30 cellular contexts compared by ENCODE assay signal in the genomic region with DNA sequence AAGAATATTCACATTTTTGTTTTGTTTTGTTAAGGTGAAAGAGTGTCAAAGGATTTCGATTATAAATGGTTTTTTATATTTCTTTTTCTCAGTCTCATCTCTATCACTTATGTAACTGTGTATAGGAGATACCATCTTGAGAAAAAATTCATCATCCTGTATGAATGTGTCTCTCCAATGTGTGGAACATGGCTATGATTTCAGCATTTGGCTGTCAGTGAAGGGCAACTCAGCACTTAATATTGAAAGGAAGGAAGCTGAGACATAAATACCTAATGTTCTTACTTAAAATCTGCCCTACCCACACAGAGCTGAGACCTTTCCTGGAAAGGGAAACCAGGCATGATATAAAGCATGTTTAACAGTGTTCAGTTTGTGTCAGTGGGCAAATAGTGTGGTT.
"Had no signal": no experiment of that assay in that cellular context is flagged by ENCODE, and none has a peak within 500 bp of the region (broad histone marks: within the 10 kb centered on the region; RNA-seq: fewer than 3 reads in every experiment).

No MANE protein-coding gene starts in this region.

- H3K27ac ChIP-seq: ascending aorta, breast epithelium, coronary artery, epithelial cell of prostate, esophagus squamous epithelium, foreskin keratinocyte, gastrocnemius medialis, heart left ventricle had no signal

- H3K36me3 ChIP-seq: ascending aorta, breast epithelium, esophagus squamous epithelium, gastrocnemius medialis, heart left ventricle had no signal

- H3K4me3 Mint-ChIP-seq: activated CD4-positive, alpha-beta memory T cell treated with anti-CD3 and anti-CD28 coated beads, Interleukin-2, amount 10 ng/mL, durations not matched to agents 7 days and 5 days; activated CD4-positive, alpha-beta T cell treated with anti-CD3 and anti-CD28 coated beads for 36 hours; activated CD4-positive, alpha-beta T cell treated with anti-CD3 and anti-CD28 coated beads, Interleukin-2, amount 10 ng/mL, durations not matched to agents 7 days and 5 days; activated naive CD4-positive, alpha-beta T cell treated with anti-CD3 and anti-CD28 coated beads, Interleukin-2, amount 10 ng/mL, durations not matched to agents 7 days and 5 days; activated naive CD8-positive, alpha-beta T cell treated with anti-CD3 and anti-CD28 coated beads, Interleukin-2, amount 10 ng/mL, durations not matched to agents 7 days and 5 days; activated T-cell treated with anti-CD3 and anti-CD28 coated beads, Interleukin-2, amount 50 U/mL, for 24 hours; activated T-cell treated with anti-CD3 and anti-CD28 coated beads, Interleukin-2, amount 50 U/mL, for 72 hours; brain; central memory CD8-positive, alpha-beta T cell; dendritic cell treated with granulocyte-macrophage colony-stimulating factor and Interleukin-4, amounts not matched to agents 40 ng/mL and 50 ng/mL, for 4 days; effector memory CD8-positive, alpha-beta T cell had no signal

- H3K27me3 Mint-ChIP-seq: activated CD4-positive, alpha-beta memory T cell treated with anti-CD3 and anti-CD28 coated beads, Interleukin-2, amount 10 ng/mL, durations not matched to agents 7 days and 5 days; activated CD4-positive, alpha-beta T cell treated with anti-CD3 and anti-CD28 coated beads for 36 hours; activated CD4-positive, alpha-beta T cell treated with anti-CD3 and anti-CD28 coated beads, Interleukin-2, amount 10 ng/mL, durations not matched to agents 7 days and 5 days; activated naive CD4-positive, alpha-beta T cell treated with anti-CD3 and anti-CD28 coated beads, Interleukin-2, amount 10 ng/mL, durations not matched to agents 7 days and 5 days; activated naive CD8-positive, alpha-beta T cell treated with anti-CD3 and anti-CD28 coated beads, Interleukin-2, amount 10 ng/mL, durations not matched to agents 7 days and 5 days; activated T-cell treated with anti-CD3 and anti-CD28 coated beads, Interleukin-2, amount 50 U/mL, for 24 hours; brain; central memory CD8-positive, alpha-beta T cell; dendritic cell treated with granulocyte-macrophage colony-stimulating factor and Interleukin-4, amounts not matched to agents 40 ng/mL and 50 ng/mL, for 4 days; effector memory CD8-positive, alpha-beta T cell had no signal

- H3K27me3 ChIP-seq: ascending aorta, breast epithelium, esophagus squamous epithelium, foreskin keratinocyte, gastrocnemius medialis, heart left ventricle had no signal

- H3K4me1 Mint-ChIP-seq: activated CD4-positive, alpha-beta memory T cell treated with anti-CD3 and anti-CD28 coated beads, Interleukin-2, amount 10 ng/mL, durations not matched to agents 7 days and 5 days; activated CD4-positive, alpha-beta T cell treated with anti-CD3 and anti-CD28 coated beads for 36 hours; activated CD4-positive, alpha-beta T cell treated with anti-CD3 and anti-CD28 coated beads, Interleukin-2, amount 10 ng/mL, durations not matched to agents 7 days and 5 days; activated naive CD4-positive, alpha-beta T cell treated with anti-CD3 and anti-CD28 coated beads, Interleukin-2, amount 10 ng/mL, durations not matched to agents 7 days and 5 days; activated naive CD8-positive, alpha-beta T cell treated with anti-CD3 and anti-CD28 coated beads, Interleukin-2, amount 10 ng/mL, durations not matched to agents 7 days and 5 days; central memory CD8-positive, alpha-beta T cell had no signal

- H3K4me3 ChIP-seq: ascending aorta, breast epithelium, coronary artery, esophagus squamous epithelium, gastrocnemius medialis, heart left ventricle had no signal

- ATAC-seq: activated CD4-positive, alpha-beta T cell treated with anti-CD3 and anti-CD28 coated beads for 36 hours; activated naive CD4-positive, alpha-beta T cell treated with anti-CD3 and anti-CD28 coated beads, Interleukin-2, amount 50 U/mL, for 72 hours; activated T-cell treated with anti-CD3 and anti-CD28 coated beads, Interleukin-2, amount 50 U/mL, for 72 hours; effector memory CD8-positive, alpha-beta T cell; foreskin keratinocyte; gastrocnemius medialis; heart left ventricle had no signal

- H3K36me3 Mint-ChIP-seq: activated naive CD4-positive, alpha-beta T cell treated with anti-CD3 and anti-CD28 coated beads, Interleukin-2, amount 10 ng/mL, durations not matched to agents 7 days and 5 days; activated naive CD4-positive, alpha-beta T cell treated with anti-CD3 and anti-CD28 coated beads, Interleukin-2, amount 50 U/mL, for 72 hours; activated naive CD8-positive, alpha-beta T cell treated with anti-CD3 and anti-CD28 coated beads, Interleukin-2, amount 10 ng/mL, durations not matched to agents 7 days and 5 days; brain had no signal

- H3K9me3 Mint-ChIP-seq: activated CD4-positive, alpha-beta memory T cell treated with anti-CD3 and anti-CD28 coated beads, Interleukin-2, amount 10 ng/mL, durations not matched to agents 7 days and 5 days; activated CD4-positive, alpha-beta T cell treated with anti-CD3 and anti-CD28 coated beads, Interleukin-2, amount 10 ng/mL, durations not matched to agents 7 days and 5 days; activated naive CD4-positive, alpha-beta T cell treated with anti-CD3 and anti-CD28 coated beads, Interleukin-2, amount 10 ng/mL, durations not matched to agents 7 days and 5 days; activated naive CD4-positive, alpha-beta T cell treated with anti-CD3 and anti-CD28 coated beads, Interleukin-2, amount 50 U/mL, for 72 hours; activated naive CD8-positive, alpha-beta T cell treated with anti-CD3 and anti-CD28 coated beads, Interleukin-2, amount 10 ng/mL, durations not matched to agents 7 days and 5 days; activated T-cell treated with anti-CD3 and anti-CD28 coated beads, Interleukin-2, amount 50 U/mL, for 24 hours; dendritic cell treated with granulocyte-macrophage colony-stimulating factor and Interleukin-4, amounts not matched to agents 40 ng/mL and 50 ng/mL, for 4 days had no signal

- H3K9me3 ChIP-seq: ascending aorta, breast epithelium, esophagus squamous epithelium, gastrocnemius medialis, heart left ventricle had no signal

- DNase-seq: activated CD4-positive, alpha-beta memory T cell treated with anti-CD3 and anti-CD28 coated beads, Interleukin-2, amount 10 ng/mL, durations not matched to agents 7 days and 5 days; activated CD4-positive, alpha-beta T cell treated with anti-CD3 and anti-CD28 coated beads for 36 hours; activated CD4-positive, alpha-beta T cell treated with anti-CD3 and anti-CD28 coated beads, Interleukin-2, amount 10 ng/mL, durations not matched to agents 7 days and 5 days; activated CD4-positive, alpha-beta T cell treated with anti-CD3 and anti-CD28 coated beads, Interleukin-2, amount 50 U/mL, for 4 hours; activated CD4-positive, CD25-positive, alpha-beta regulatory T cell; activated CD4-positive, CD25-positive, alpha-beta regulatory T cell treated with anti-CD3 and anti-CD28 coated beads, Interleukin-2, amount 50 U/mL, for 72 hours; activated CD8-positive, alpha-beta memory T cell treated with anti-CD3 and anti-CD28 coated beads, Interleukin-2, amount 50 U/mL, for 48 hours; activated gamma-delta T cell; activated naive CD4-positive, alpha-beta T cell; activated naive CD4-positive, alpha-beta T cell treated with anti-CD3 and anti-CD28 coated beads, Interleukin-2, amount 10 ng/mL, durations not matched to agents 7 days and 5 days; activated naive CD8-positive, alpha-beta T cell treated with anti-CD3 and anti-CD28 coated beads, Interleukin-2, amount 10 ng/mL, durations not matched to agents 7 days and 5 days; activated T-cell treated with anti-CD3 and anti-CD28 coated beads for 4 hours; activated T-cell treated with anti-CD3 and anti-CD28 coated beads, Interleukin-2, amount 50 U/mL, for 24 hours; activated T-cell treated with anti-CD3 and anti-CD28 coated beads, Interleukin-2, amount 50 U/mL, for 72 hours; effector CD4-positive, alpha-beta T cell; effector memory CD8-positive, alpha-beta T cell; esophagus squamous epithelium; gastrocnemius medialis; glutamatergic neuron; heart left ventricle; T-helper 2 cell had no signal

- H3K4me1 ChIP-seq: ascending aorta, breast epithelium, esophagus squamous epithelium, foreskin keratinocyte, gastrocnemius medialis, heart left ventricle had no signal

- H3K27ac Mint-ChIP-seq: activated CD4-positive, alpha-beta memory T cell treated with anti-CD3 and anti-CD28 coated beads, Interleukin-2, amount 10 ng/mL, durations not matched to agents 7 days and 5 days; activated CD4-positive, alpha-beta T cell treated with anti-CD3 and anti-CD28 coated beads for 36 hours; activated CD4-positive, alpha-beta T cell treated with anti-CD3 and anti-CD28 coated beads, Interleukin-2, amount 10 ng/mL, durations not matched to agents 7 days and 5 days; activated naive CD4-positive, alpha-beta T cell treated with anti-CD3 and anti-CD28 coated beads, Interleukin-2, amount 10 ng/mL, durations not matched to agents 7 days and 5 days; activated naive CD4-positive, alpha-beta T cell treated with anti-CD3 and anti-CD28 coated beads, Interleukin-2, amount 50 U/mL, for 72 hours; activated naive CD8-positive, alpha-beta T cell treated with anti-CD3 and anti-CD28 coated beads, Interleukin-2, amount 10 ng/mL, durations not matched to agents 7 days and 5 days; activated T-cell treated with anti-CD3 and anti-CD28 coated beads, Interleukin-2, amount 50 U/mL, for 24 hours; activated T-cell treated with anti-CD3 and anti-CD28 coated beads, Interleukin-2, amount 50 U/mL, for 72 hours; brain; dendritic cell treated with granulocyte-macrophage colony-stimulating factor and Interleukin-4, amounts not matched to agents 40 ng/mL and 50 ng/mL, for 4 days; effector memory CD8-positive, alpha-beta T cell had no signal
